In the genomic region with DNA sequence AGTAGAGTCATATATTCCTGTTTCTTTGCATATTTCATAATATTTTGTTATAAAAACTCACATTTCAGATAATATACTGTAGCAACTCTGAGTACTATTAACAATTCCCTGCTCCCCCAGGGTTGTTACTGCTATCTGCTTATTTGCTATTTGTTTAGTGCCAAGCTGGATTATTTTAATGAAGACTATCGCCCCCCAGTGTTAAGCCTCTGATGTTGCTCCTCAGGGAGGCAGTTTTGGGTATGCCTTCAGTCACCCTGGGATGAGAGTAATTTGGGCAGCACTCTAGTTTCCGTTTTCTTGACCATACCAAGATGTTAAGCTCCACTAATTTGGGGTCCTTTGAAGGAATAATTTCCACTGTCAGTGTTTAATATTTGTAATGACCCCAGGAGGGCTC, we compare ENCODE assay signal across 10 cellular contexts. TPM values are rescaled to one million over a fixed set of nuclear protein-coding genes. Genes with fewer than 3 reads are reported as not detected.
DNase-seq lines count a peak whose midpoint lies in the region; ATAC-seq and TF ChIP-seq lines count a peak whose summit lies in the region.
"Had no signal": no experiment of that assay in that cellular context is flagged by ENCODE, and none has a peak within 500 bp of the region (broad histone marks: within the 10 kb centered on the region; RNA-seq: fewer than 3 reads in every experiment).

No MANE protein-coding gene starts in this region.

- ATAC-seq in activated naive CD4-positive, alpha-beta T cell treated with anti-CD3 and anti-CD28 coated beads, Interleukin-2, amount 50 U/mL, for 72 hours: no peak
- no peak for ATAC-seq in GM18519 (IDR thresholded peaks at IDR 0.05; ENCODE audit: low FRiP score, unreplicated experiment)
- ATAC-seq: esophagus mucosa had no signal

- H3K9me3 Mint-ChIP-seq in activated naive CD4-positive, alpha-beta T cell treated with anti-CD3 and anti-CD28 coated beads for 36 hours: peaks cover 5% of the 10 kb centered on the region
- peaks cover 11 to 21% of the 10 kb centered on the region in 2 donors for H3K9me3 Mint-ChIP-seq in activated naive CD4-positive, alpha-beta T cell treated with anti-CD3 and anti-CD28 coated beads, Interleukin-2, amount 50 U/mL, for 72 hours
- H3K9me3 Mint-ChIP-seq in progenitor cell of endocrine pancreas (ENCODE audit: low read depth): peaks cover 21% of the 10 kb centered on the region
- peaks cover 2% of the 10 kb centered on the region for H3K9me3 Mint-ChIP-seq in activated T-cell treated with anti-CD3 and anti-CD28 coated beads, Interleukin-2, amount 50 U/mL, for 24 hours

- TF ChIP-seq CTCF in cardiac fibroblast (IDR thresholded peaks at IDR 0.05; ENCODE audit: low read depth, low read length) (peak; percentile 54), progenitor cell of endocrine pancreas (IDR thresholded peaks at IDR 0.05; ENCODE audit: unreplicated experiment) (peak; percentile 41)

- intact Hi-C loops in activated naive CD4-positive, alpha-beta T cell treated with anti-CD3 and anti-CD28 coated beads for 36 hours (cut with micrococcal nuclease): no loop called here

- H3K4me3 Mint-ChIP-seq in activated naive CD4-positive, alpha-beta T cell treated with anti-CD3 and anti-CD28 coated beads for 36 hours: no peak overlapping the region
- no peak overlapping the region for H3K4me3 Mint-ChIP-seq in progenitor cell of endocrine pancreas (ENCODE audit: low read depth)
- H3K4me3 Mint-ChIP-seq in activated T-cell treated with anti-CD3 and anti-CD28 coated beads, Interleukin-2, amount 50 U/mL, for 24 hours: no peak overlapping the region

- H3K36me3 Mint-ChIP-seq in activated naive CD4-positive, alpha-beta T cell treated with anti-CD3 and anti-CD28 coated beads for 36 hours (ENCODE audit: low read depth): peaks cover 45% of the 10 kb centered on the region
- H3K36me3 Mint-ChIP-seq in activated naive CD4-positive, alpha-beta T cell treated with anti-CD3 and anti-CD28 coated beads, Interleukin-2, amount 50 U/mL, for 72 hours: peaks cover 43 to 46% of the 10 kb centered on the region in 2 donors
- H3K36me3 Mint-ChIP-seq in progenitor cell of endocrine pancreas (ENCODE audit: insufficient read depth): peaks cover 43% of the 10 kb centered on the region
- peaks cover 83% of the 10 kb centered on the region for H3K36me3 Mint-ChIP-seq in activated T-cell treated with anti-CD3 and anti-CD28 coated beads, Interleukin-2, amount 50 U/mL, for 24 hours (ENCODE audit: low read depth)

- H3K27me3 Mint-ChIP-seq in activated naive CD4-positive, alpha-beta T cell treated with anti-CD3 and anti-CD28 coated beads for 36 hours (ENCODE audit: low read depth): no peaks in the 10 kb centered on the region
- H3K27me3 Mint-ChIP-seq in progenitor cell of endocrine pancreas: no peaks in the 10 kb centered on the region
- no peaks in the 10 kb centered on the region for H3K27me3 Mint-ChIP-seq in activated T-cell treated with anti-CD3 and anti-CD28 coated beads, Interleukin-2, amount 50 U/mL, for 24 hours

- no peak overlapping the region for H3K27ac Mint-ChIP-seq in activated naive CD4-positive, alpha-beta T cell treated with anti-CD3 and anti-CD28 coated beads for 36 hours
- H3K27ac Mint-ChIP-seq in activated naive CD4-positive, alpha-beta T cell treated with anti-CD3 and anti-CD28 coated beads, Interleukin-2, amount 50 U/mL, for 72 hours: no peak overlapping the region
- no peak overlapping the region for H3K27ac Mint-ChIP-seq in progenitor cell of endocrine pancreas
- no peak overlapping the region for H3K27ac Mint-ChIP-seq in activated T-cell treated with anti-CD3 and anti-CD28 coated beads, Interleukin-2, amount 50 U/mL, for 24 hours

- H3K4me1 Mint-ChIP-seq in activated naive CD4-positive, alpha-beta T cell treated with anti-CD3 and anti-CD28 coated beads for 36 hours (ENCODE audit: low read depth): peaks cover 3% of the 10 kb centered on the region
- H3K4me1 Mint-ChIP-seq in progenitor cell of endocrine pancreas (ENCODE audit: low read depth): no peaks in the 10 kb centered on the region
- peaks cover 3% of the 10 kb centered on the region for H3K4me1 Mint-ChIP-seq in activated T-cell treated with anti-CD3 and anti-CD28 coated beads, Interleukin-2, amount 50 U/mL, for 24 hours (ENCODE audit: low read depth)

- H3K4me3 ChIP-seq in cardiac fibroblast (replicated peaks in 1 of 2; ENCODE audit: low read depth in 2 of 2, low read length in 2 of 2): no peak overlapping the region
- H3K4me3 ChIP-seq: skin epidermis had no signal

- DNase-seq in activated naive CD4-positive, alpha-beta T cell treated with anti-CD3 and anti-CD28 coated beads for 36 hours: peak; percentile 17
- no peak for DNase-seq in activated naive CD4-positive, alpha-beta T cell treated with anti-CD3 and anti-CD28 coated beads, Interleukin-2, amount 50 U/mL, for 72 hours (ENCODE audit: low spot score in 2 of 2)
- DNase-seq in Kasumi-1 (lab: John Stamatoyannopoulos, UW) (peak; percentile 21 to 38), cardiac fibroblast (ENCODE audit: low read depth in 2 of 2) (peak; percentile 24 to 29), progenitor cell of endocrine pancreas (ENCODE audit: low spot score, unreplicated experiment) (no peak), NCI-H2196 treated with DMSO at 0.1 percent for 48 hours (lab: John Stamatoyannopoulos, UW; ENCODE audit: unreplicated experiment) (no peak)
- no peak for DNase-seq in activated T-cell treated with anti-CD3 and anti-CD28 coated beads, Interleukin-2, amount 50 U/mL, for 24 hours

- CTCF ChIA-PET in activated naive CD4-positive, alpha-beta T cell treated with anti-CD3 and anti-CD28 coated beads for 36 hours (lab: Charles Lee): interaction anchor here (0.6 to 1.9 kb wide), 10 partner anchors 8 to 306 kb away, joined by 3 to 7 read pairs (median 3); no protein-coding TSS in a partner anchor

RNA-seq across cellular contexts. Expression of a gene that starts 46.0 kb away (rescaled TPM):
- 10 to 100 TPM; 27.5 to 28.2 TPM for total RNA-seq in activated naive CD4-positive, alpha-beta T cell treated with anti-CD3 and anti-CD28 coated beads for 36 hours
- 10 to 100 TPM; 30.1 to 53.2 TPM for total RNA-seq in activated naive CD4-positive, alpha-beta T cell treated with anti-CD3 and anti-CD28 coated beads, Interleukin-2, amount 50 U/mL, for 72 hours
- 45.3 and 49.4 TPM in 2 replicates for total RNA-seq in progenitor cell of endocrine pancreas

Comparison
In these comparisons a context has a peak if more than half of its experiments do, and no peak if none do; other contexts are left out.
1. DNase-seq: peak in activated naive CD4-positive, alpha-beta T cell treated with anti-CD3 and anti-CD28 coated beads for 36 hours (single experiment), Kasumi-1 (2 of 2) and cardiac fibroblast (2 of 2); none in activated naive CD4-positive, alpha-beta T cell treated with anti-CD3 and anti-CD28 coated beads, Interleukin-2, amount 50 U/mL, for 72 hours (0 of 2), progenitor cell of endocrine pancreas (single experiment), activated T-cell treated with anti-CD3 and anti-CD28 coated beads, Interleukin-2, amount 50 U/mL, for 24 hours (single experiment) and NCI-H2196 treated with DMSO at 0.1 percent for 48 hours (single experiment).